In the genomic region with DNA sequence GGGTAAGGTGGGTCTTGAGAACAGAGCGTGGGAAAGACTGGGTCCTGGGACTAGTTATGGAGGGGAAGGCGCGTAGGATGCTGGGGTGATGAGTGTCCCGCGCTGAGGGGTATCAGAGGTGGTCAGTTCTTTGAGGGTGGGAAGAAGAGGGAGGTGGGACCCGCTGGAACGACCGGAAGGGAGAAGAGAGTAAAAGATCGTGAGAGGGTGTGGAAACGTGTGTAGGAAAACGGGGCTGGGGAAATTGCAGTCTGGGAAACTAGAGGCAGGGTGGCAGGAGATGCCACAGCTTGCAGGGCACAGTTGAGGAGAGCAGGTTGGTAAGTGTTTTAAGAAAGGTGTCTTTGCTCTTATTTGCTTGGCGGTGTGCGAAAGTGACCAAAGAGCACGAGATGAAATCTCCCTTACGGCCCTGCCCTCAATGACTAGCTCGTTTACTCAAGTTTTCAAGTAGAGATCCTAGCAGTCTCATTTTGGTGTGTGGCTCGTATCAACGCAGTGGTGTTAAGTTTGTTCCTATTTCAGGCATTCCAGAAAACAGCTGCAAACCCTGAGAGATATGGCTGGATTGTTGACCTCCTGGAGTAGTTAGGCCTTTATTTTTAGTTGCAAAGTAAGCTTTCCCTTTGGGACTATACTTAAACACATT, we compare ENCODE assay signal across 2 cellular contexts.
TF ChIP-seq lines count a peak whose summit lies in the region.

No MANE protein-coding gene starts in this region.

TF ChIP-seq in GM23338, 12 proteins besides CTCF, POLR2A, EP300 and RAD21:
- no peak for TF ChIP-seq POLR2AphosphoS5 (IDR thresholded peaks at IDR 0.05; ENCODE audit: low read depth)
- no peak for TF ChIP-seq ZNF331 (CRISPR knock-in tag; IDR thresholded peaks at IDR 0.05; ENCODE audit: low read depth)
- TF ChIP-seq ZNF114 (CRISPR knock-in tag; IDR thresholded peaks at IDR 0.05): no peak
- no peak for TF ChIP-seq CREB1 (CRISPR knock-in tag; IDR thresholded peaks at IDR 0.05; ENCODE audit: low read depth)
- no peak for TF ChIP-seq EZH2phosphoT487 (IDR thresholded peaks at IDR 0.05; ENCODE audit: unreplicated experiment)
- no peak for TF ChIP-seq NANOG (IDR thresholded peaks at IDR 0.05; ENCODE audit: borderline replicate concordance)
- TF ChIP-seq JUNB (IDR thresholded peaks at IDR 0.05; ENCODE audit: unreplicated experiment): no peak
- no peak for TF ChIP-seq ZNF462 (CRISPR knock-in tag; IDR thresholded peaks at IDR 0.05)
- no peak for TF ChIP-seq STAT1 (IDR thresholded peaks at IDR 0.05; ENCODE audit: unreplicated experiment)

TF ChIP-seq in H1, 55 proteins besides CTCF, POLR2A, EP300 and RAD21:
- TF ChIP-seq SAP30 (IDR thresholded peaks at IDR 0.05; ENCODE audit: insufficient read depth, insufficient replicate concordance, low read length): peak; percentile 89
- no peak for TF ChIP-seq CBX8 (IDR thresholded peaks at IDR 0.05; ENCODE audit: borderline replicate concordance, low read depth, low read length)
- TF ChIP-seq POLR2AphosphoS5 (IDR thresholded peaks at IDR 0.05; ENCODE audit: low read depth, low read length): 0 out of 2 replicates have a peak, but pooled peaks have one; percentile 8
- 0 out of 2 replicates have a peak, but pooled peaks have one; percentile 11 for TF ChIP-seq SP1 (IDR thresholded peaks at IDR 0.05; ENCODE audit: low read depth, low read length)
- no peak for TF ChIP-seq YY1 (IDR thresholded peaks at IDR 0.05; ENCODE audit: low read depth, low read length)
- no peak for TF ChIP-seq RBBP5 (IDR thresholded peaks at IDR 0.05; ENCODE audit: borderline replicate concordance, low read depth, low read length)
- no peak for TF ChIP-seq GTF2F1 (IDR thresholded peaks at IDR 0.05; ENCODE audit: borderline replicate concordance, low read depth, low read length)
- TF ChIP-seq SP4 (IDR thresholded peaks at IDR 0.05; ENCODE audit: low read length): no peak
- TF ChIP-seq SIN3A (conservative IDR thresholded peaks at IDR 0.05 in 1 of 2, IDR thresholded peaks at IDR 0.05 in 1 of 2; ENCODE audit: low read depth in 1 of 2, low read length in 2 of 2): peak in 1 of 2 experiments; percentile 1; a peak in 1 of 4 replicates
- TF ChIP-seq RNF2 (IDR thresholded peaks at IDR 0.05; ENCODE audit: borderline replicate concordance, low read depth, low read length, missing control alignments, poor library complexity, severe bottlenecking): no peak
- peak; percentile 30 for TF ChIP-seq KDM4A (IDR thresholded peaks at IDR 0.05; ENCODE audit: low read depth, low read length, severe bottlenecking)
- no peak for TF ChIP-seq CHD7 (IDR thresholded peaks at IDR 0.05; ENCODE audit: insufficient replicate concordance, low read length)
- 0 out of 2 replicates have a peak, but pooled peaks have one; percentile 12 for TF ChIP-seq PHF8 (conservative IDR thresholded peaks at IDR 0.05; ENCODE audit: low read depth, low read length)
- TF ChIP-seq SUZ12 (IDR thresholded peaks at IDR 0.05; ENCODE audit: low read length): peak; percentile 10; the same call in 1 of the 2 replicates
- TF ChIP-seq ASH2L (IDR thresholded peaks at IDR 0.05; ENCODE audit: low read length): peak; percentile 17
